In genomic region chr1:65820983-65821382, GRCh38 we compare ENCODE assay signal across 12 cellular contexts. TPM values are rescaled to one million over a fixed set of nuclear protein-coding genes. Genes with fewer than 3 reads are reported as not detected.
DNase-seq lines count a peak whose midpoint lies in the region; ATAC-seq lines count a peak whose summit lies in the region.
"Had no signal": no experiment of that assay in that cellular context is flagged by ENCODE, and none has a peak within 500 bp of the region (broad histone marks: within the 10 kb centered on the region; RNA-seq: fewer than 3 reads in every experiment).

No MANE protein-coding gene starts in this region.

- ATAC-seq in HG02884 (IDR thresholded peaks at IDR 0.05; ENCODE audit: unreplicated experiment) (no peak), HG02852 (IDR thresholded peaks at IDR 0.05; ENCODE audit: unreplicated experiment) (no peak)

- peak; percentile 79 for DNase-seq in A172 (ENCODE audit: low spot score)
- DNase-seq in GOT3 (lab: John Stamatoyannopoulos, UW), result peak; percentile 23
- DNase-seq in SKM-1 (lab: John Stamatoyannopoulos, UW; ENCODE audit: unreplicated experiment), result peak; percentile 38
- DNase-seq in fibroblast of the conjunctiva (ENCODE audit: low read depth), result peak; percentile 86
- DNase-seq in GDM1 (lab: John Stamatoyannopoulos, UW), result no peak
- DNase-seq in stimulated activated CD4-positive, alpha-beta T cell treated with anti-CD3 and anti-CD28 coated beads, Interleukin-15, amount 100 ng/mL, for 24 hours, result no peak
- DNase-seq: activated CD4-positive, alpha-beta T cell treated with anti-CD3 and anti-CD28 coated beads, Interleukin-2, amount 50 U/mL, for 48 hours; islet precursor cell; NCI-H2081 treated with DMSO at 0.1 percent for 48 hours; thyroid gland had no signal

RNA-seq across cellular contexts. Expression of gene PDE4B, which starts 28.3 kb away (rescaled TPM):
- total RNA-seq in A172 (2014; rRNA removed; shearing (Covaris generic)), result 0.60 TPM in 1 of 2 replicates, not detected in the other

Comparison
In these comparisons a context has a peak if more than half of its experiments do, and no peak if none do; other contexts are left out.
1. DNase-seq: peak in A172 (single experiment), GOT3 (single experiment), SKM-1 (single experiment) and fibroblast of the conjunctiva (single experiment); none in GDM1 (single experiment) and stimulated activated CD4-positive, alpha-beta T cell treated with anti-CD3 and anti-CD28 coated beads, Interleukin-15, amount 100 ng/mL, for 24 hours (single experiment).